Comparison of ENCODE assay signal across 2 cellular contexts in genomic region chr2:17877811-17878221, GRCh38.
TF ChIP-seq lines count a peak whose summit lies in the region.

No MANE protein-coding gene starts in this region.

TF ChIP-seq in GM12878, 131 proteins besides CTCF, POLR2A, EP300 and RAD21:
- TF ChIP-seq SPI1 (IDR thresholded peaks at IDR 0.05; ENCODE audit: borderline replicate concordance, insufficient read depth, low read depth, low read length) (peak; percentile 31; the same call in 1 of the 2 replicates), SP1 (IDR thresholded peaks at IDR 0.05; ENCODE audit: low read depth, low read length) (no peak)

TF ChIP-seq in HepG2, 621 proteins besides CTCF, POLR2A, EP300 and RAD21:
- TF ChIP-seq CREB3 (CRISPR knock-in tag; IDR thresholded peaks at IDR 0.05) (no peak), ZBTB21 (CRISPR knock-in tag; IDR thresholded peaks at IDR 0.05) (no peak), RELA (CRISPR knock-in tag; IDR thresholded peaks at IDR 0.05) (no peak), ZNF644 (CRISPR knock-in tag; IDR thresholded peaks at IDR 0.05; ENCODE audit: low read depth) (no peak), MAX (IDR thresholded peaks at IDR 0.05) (no peak), RFX3 (CRISPR knock-in tag; IDR thresholded peaks at IDR 0.05) (no peak), GLI4 (CRISPR knock-in tag; IDR thresholded peaks at IDR 0.05; ENCODE audit: borderline replicate concordance) (no peak), PATZ1 (CRISPR knock-in tag; IDR thresholded peaks at IDR 0.05) (no peak), ZNF567 (CRISPR knock-in tag; IDR thresholded peaks at IDR 0.05; ENCODE audit: borderline replicate concordance) (no peak), ZNF563 (CRISPR knock-in tag; IDR thresholded peaks at IDR 0.05) (no peak), CEBPB (IDR thresholded peaks at IDR 0.05; ENCODE audit: borderline replicate concordance, low read depth, low read length) (no peak), TAF1 (CRISPR knock-in tag; IDR thresholded peaks at IDR 0.05) (no peak), ZNF34 (CRISPR knock-in tag; IDR thresholded peaks at IDR 0.05; ENCODE audit: borderline replicate concordance) (no peak), SOX13 (IDR thresholded peaks at IDR 0.05) (no peak), SOX13 (CRISPR knock-in tag; conservative IDR thresholded peaks at IDR 0.05 in 1 of 2, IDR thresholded peaks at IDR 0.05 in 1 of 2) (no peak), ZBTB34 (CRISPR knock-in tag; IDR thresholded peaks at IDR 0.05) (no peak)
